ENCODE assay signal across 31 cellular contexts in genomic region chr3:31452495-31453106, GRCh38.
"Had no signal": no experiment of that assay in that cellular context is flagged by ENCODE, and none has a peak within 500 bp of the region (broad histone marks: within the 10 kb centered on the region; RNA-seq: fewer than 3 reads in every experiment).

No MANE protein-coding gene starts in this region.

- H2AFZ ChIP-seq: PC-9 had no signal

- H3K36me3 ChIP-seq: SJCRH30 had no signal

- H3K9me3 ChIP-seq: SJCRH30 had no signal

- H3K4me3 ChIP-seq: PC-9, SJCRH30, SK-N-MC had no signal

- H3K4me1 ChIP-seq: SJCRH30 had no signal

- ATAC-seq: Panc1, Right ventricle myocardium inferior, SK-N-SH treated with all-trans-retinoic acid at 6 μM for 48 hours had no signal

- H3K27me3 ChIP-seq: SJCRH30 had no signal

- H3K9ac ChIP-seq: KMS-11 had no signal

- H3K4me2 ChIP-seq: KMS-11, PC-9 had no signal

- DNase-seq: Karpas-422, MM.1S, MV-4-11, NCI-H1092, NCI-H1105, NCI-H1417 treated with DMSO at 0.1 percent for 48 hours, NCI-H1436 treated with DMSO at 0.1 percent for 48 hours, NCI-H1694 treated with DMSO at 0.1 percent for 48 hours, NCI-H187 treated with DMSO at 0.1 percent for 48 hours, NCI-H2029, NCI-H2081, NCI-H2171 treated with DMSO at 0.1 percent for 48 hours, NCI-H2227 treated with DMSO at 0.1 percent for 48 hours, NCI-H345, NCI-H446 treated with DMSO at 0.1 percent for 48 hours, NCI-H510A, NCI-H524, NCI-H526, NCI-H69, NCI-H748 treated with DMSO at 0.1 percent for 48 hours, NCI-H82, PC-9, SHP77, SIG-M5, SJCRH30 had no signal

- H3K27ac ChIP-seq: KMS-11, PC-9, RWPE1, SJCRH30, SK-N-MC had no signal
